In genomic region chr6:124011180-124011579, GRCh38 we compare ENCODE assay signal across 23 cellular contexts.
"Had no signal": no experiment of that assay in that cellular context is flagged by ENCODE, and none has a peak within 500 bp of the region (broad histone marks: within the 10 kb centered on the region; RNA-seq: fewer than 3 reads in every experiment).

No MANE protein-coding gene starts in this region.

- H3K9me3 ChIP-seq: colonic mucosa, esophagus squamous epithelium, gastrocnemius medialis, heart right ventricle, left lung, lower lobe of right lung, mucosa of descending colon had no signal

- H3K27me3 ChIP-seq: colonic mucosa, esophagus squamous epithelium, gastrocnemius medialis, heart right ventricle, left lung had no signal

- H3K27ac ChIP-seq: colonic mucosa, epithelial cell of prostate, esophagus squamous epithelium, gastrocnemius medialis, heart right ventricle, left lung, lower lobe of right lung had no signal

- DNase-seq: colonic mucosa; cortex of kidney; effector CD8-positive, alpha-beta T cell; effector memory CD8-positive, alpha-beta T cell; endodermal cell; erythroblast; esophagus squamous epithelium; foreskin fibroblast; foreskin melanocyte; gastrocnemius medialis; glutamatergic neuron; head of caudate nucleus; heart right ventricle; hippocampal formation; left cardiac atrium; left lung; left ventricle myocardium superior; lower lobe of right lung; mesenchymal stem cell; mucosa of descending colon; naive B cell had no signal

- H3K36me3 ChIP-seq: colonic mucosa, esophagus squamous epithelium, gastrocnemius medialis, heart right ventricle, left lung, lower lobe of right lung had no signal

- ATAC-seq: effector memory CD8-positive, alpha-beta T cell; esophagus mucosa; gastrocnemius medialis; heart right ventricle; left cardiac atrium; left lung; left ventricle myocardium superior; lower lobe of right lung; mucosa of descending colon had no signal

- H3K4me1 ChIP-seq: colonic mucosa, esophagus squamous epithelium, heart right ventricle, left lung, lower lobe of right lung had no signal

- H3K4me3 ChIP-seq: colonic mucosa, esophagus squamous epithelium, gastrocnemius medialis, heart right ventricle, left lung, lower lobe of right lung, mucosa of descending colon had no signal
